ENCODE assay signal across 9 cellular contexts in the genomic region with DNA sequence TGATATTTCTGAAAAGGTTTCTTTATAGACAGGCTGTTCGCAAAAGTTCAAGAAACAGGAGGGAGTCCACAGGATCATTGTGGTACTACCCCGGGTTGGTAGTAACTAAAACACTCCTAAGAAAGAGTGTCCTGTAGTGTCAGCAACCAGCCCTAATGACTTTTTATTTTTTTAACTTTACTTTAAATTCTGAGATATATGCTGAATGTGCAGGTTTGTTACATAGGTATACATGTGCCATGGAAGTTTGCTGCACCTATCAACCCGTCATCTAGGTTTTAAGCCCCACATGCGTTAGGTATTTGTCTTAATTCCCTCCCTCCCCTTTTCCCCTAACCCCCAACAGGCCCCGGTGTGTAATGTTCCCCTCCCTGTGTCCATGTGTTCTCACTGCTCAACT.
"Had no signal": no experiment of that assay in that cellular context is flagged by ENCODE, and none has a peak within 500 bp of the region (broad histone marks: within the 10 kb centered on the region; RNA-seq: fewer than 3 reads in every experiment).

No MANE protein-coding gene starts in this region.

- H3K27ac ChIP-seq: GM23248, KMS-11 had no signal

- H3K4me2 ChIP-seq: KMS-11 had no signal

- ATAC-seq: HCT116 had no signal

- H2AFZ ChIP-seq: GM23248 had no signal

- H3K9ac ChIP-seq: GM23248, KMS-11 had no signal

- H3K36me3 ChIP-seq: HAP-1 had no signal

- H3K4me3 ChIP-seq: GM23248, HAP-1 had no signal

- DNase-seq: GM23248, GOT3, H7, HFFc6, KBM-7 had no signal

- H3K9me3 ChIP-seq: HAP-1 had no signal

- FAIRE-seq: HTR-8/SVneo had no signal
